In genomic region chr6:169291148-169291547, GRCh38 we compare ENCODE assay signal across 21 cellular contexts. TPM values are rescaled to one million over a fixed set of nuclear protein-coding genes. Genes with fewer than 3 reads are reported as not detected.
DNase-seq lines count a peak whose midpoint lies in the region; ATAC-seq, FAIRE-seq and TF ChIP-seq lines count a peak whose summit lies in the region.
"Had no signal": no experiment of that assay in that cellular context is flagged by ENCODE, and none has a peak within 500 bp of the region (broad histone marks: within the 10 kb centered on the region; RNA-seq: fewer than 3 reads in every experiment).

No MANE protein-coding gene starts in this region.

- no peak for TF ChIP-seq POLR2A in A549 (IDR thresholded peaks at IDR 0.05; ENCODE audit: low read length)
- no peak for TF ChIP-seq POLR2A in K562 (conservative IDR thresholded peaks at IDR 0.05)

- no peak for TF ChIP-seq EP300 in A549 (IDR thresholded peaks at IDR 0.05)
- TF ChIP-seq EP300 in K562 (IDR thresholded peaks at IDR 0.05; ENCODE audit: low read length): no peak

- intact Hi-C loops in CD14-positive monocyte (cut with micrococcal nuclease): loop anchor here in 1 of 2 donors (5.0 kb wide), 1 partner anchor 79 kb away; no protein-coding TSS in a partner anchor
- intact Hi-C loops in K562 (cut with micrococcal nuclease): no loop called here

- POLR2A ChIA-PET in A549 (lab: Yijun Ruan, JAX): interaction anchor here (0.7 kb wide), 1 partner anchor 77 kb away, joined by 3 read pairs; no protein-coding TSS in a partner anchor
- POLR2A ChIA-PET in K562 (lab: Yijun Ruan, JAX): no interaction called here

- H3K4me3 ChIP-seq in A549: no peak overlapping the region
- H3K4me3 ChIP-seq in K562: no peak overlapping the region
- H3K4me3 ChIP-seq: Peyer's patch had no signal

- BruUV-seq in K562 (replicated peaks; lab: Mats Ljungman, UMichigan): no TSS peak

- no peak for FAIRE-seq in A549 (lab: Jason Lieb, UNC)
- no peak for FAIRE-seq in K562 (lab: Jason Lieb, UNC)
- FAIRE-seq: HTR-8/SVneo had no signal

- H3K79me2 ChIP-seq in K562 (ENCODE audit: control insufficient read depth, insufficient read depth, low read length): no peaks in the 10 kb centered on the region

- H3K9me3 ChIP-seq in A549: peaks cover 11% of the 10 kb centered on the region; the same call in 2 of the 3 replicates
- H3K9me3 ChIP-seq in K562 (replicated peaks; ENCODE audit: control insufficient read depth, insufficient read depth, low read depth, low read length): no peaks in the 10 kb centered on the region
- H3K9me3 ChIP-seq: Peyer's patch had no signal

- H3K9me1 ChIP-seq in K562 (ENCODE audit: control insufficient read depth, insufficient read depth, low read length): no peaks in the 10 kb centered on the region

- no peak for TF ChIP-seq CTCF in A549 (IDR thresholded peaks at IDR 0.05)
- TF ChIP-seq CTCF in CD14-positive monocyte (IDR thresholded peaks at IDR 0.05): no peak
- no peak for TF ChIP-seq CTCF in K562 (IDR thresholded peaks at IDR 0.05 in 2 of 3, conservative IDR thresholded peaks at IDR 0.05 in 1 of 3; ENCODE audit: insufficient read depth in 2 of 3, low read depth in 1 of 3, low read length in 3 of 3)
- TF ChIP-seq CTCF in nephron progenitor cell (IDR thresholded peaks at IDR 0.05): no peak

- DNase-seq in A549 (ENCODE audit: low read depth in 1 of 2, low spot score in 1 of 2) (no peak), CD14-positive monocyte (ENCODE audit: low spot score) (no peak), K562 (ENCODE audit: extremely low read depth in 1 of 4, low spot score in 3 of 4) (no peak), nephron progenitor cell (no peak), hepatic stellate cell (ENCODE audit: low spot score) (no peak), NCI-H69 (lab: John Stamatoyannopoulos, UW) (no peak)
- no peak for DNase-seq in activated naive CD8-positive, alpha-beta T cell treated with anti-CD3 and anti-CD28 coated beads for 36 hours
- DNase-seq in stimulated activated effector memory CD8-positive, alpha-beta T cell treated with anti-CD3 and anti-CD28 coated beads, Interleukin-12 subunit alpha, Interleukin-12 subunit beta, amount 100 ng/mL, for 72 hours (ENCODE audit: low spot score in 2 of 2): no peak
- DNase-seq: CD4-positive, CD25-positive, alpha-beta regulatory T cell; COR-L47; DMS153; GDM1; H7; NCI-H1092 treated with DMSO at 0.1 percent for 48 hours; NCI-H2081 treated with DMSO at 0.1 percent for 48 hours; NCI-H748 treated with DMSO at 0.1 percent for 48 hours; NK-92 treated with Interleukin-12 subunit alpha and Interleukin-12 subunit beta, amount 100 ng/mL, for 24 hours; Peyer's patch; SIG-M5 had no signal

- CTCF ChIA-PET in A549 (lab: Yijun Ruan, JAX): interaction anchor here (2.2 kb wide), 1 partner anchor 10 kb away, joined by 5 read pairs; no protein-coding TSS in a partner anchor
- CTCF ChIA-PET in K562 (lab: Yijun Ruan, JAX; ENCODE audit: low intra/inter-chr PET ratio): no interaction called here

- H3K36me3 ChIP-seq in K562 (ENCODE audit: control insufficient read depth, insufficient read depth, low read length): no peaks in the 10 kb centered on the region
- H3K36me3 ChIP-seq: Peyer's patch had no signal

- peak overlapping the region; percentile 13 to 98 (median 89) for H3K27ac Mint-ChIP-seq in CD14-positive monocyte
- peak overlapping the region; percentile 16 for H3K27ac Mint-ChIP-seq in nephron progenitor cell
- H3K27ac Mint-ChIP-seq in activated naive CD8-positive, alpha-beta T cell treated with anti-CD3 and anti-CD28 coated beads for 36 hours: no peak overlapping the region
- no peak overlapping the region for H3K27ac Mint-ChIP-seq in stimulated activated effector memory CD8-positive, alpha-beta T cell treated with anti-CD3 and anti-CD28 coated beads, Interleukin-12 subunit alpha, Interleukin-12 subunit beta, amount 100 ng/mL, for 72 hours

- WGBS in A549 (ENCODE audit: missing lambda C conversion rate): 83% methylated on average over 9 of the region's 9 CpGs
- WGBS in K562 (ENCODE audit: insufficient coverage, low coverage, missing lambda C conversion rate): under 1% methylated on average over 9 of the region's 9 CpGs

- no peak for TF ChIP-seq RAD21 in A549 (conservative IDR thresholded peaks at IDR 0.05 in 1 of 2, IDR thresholded peaks at IDR 0.05 in 1 of 2)
- no peak for TF ChIP-seq RAD21 in K562 (CRISPR knock-in tag; conservative IDR thresholded peaks at IDR 0.05 in 1 of 2, IDR thresholded peaks at IDR 0.05 in 1 of 2)

- H3K9me3 Mint-ChIP-seq in CD14-positive monocyte (peaks cover 0 to 7% (median 0%) of the 10 kb centered on the region in 7 donors), nephron progenitor cell (peaks cover 4% of the 10 kb centered on the region)
- no peaks in the 10 kb centered on the region for H3K9me3 Mint-ChIP-seq in activated naive CD8-positive, alpha-beta T cell treated with anti-CD3 and anti-CD28 coated beads for 36 hours
- H3K9me3 Mint-ChIP-seq in stimulated activated effector memory CD8-positive, alpha-beta T cell treated with anti-CD3 and anti-CD28 coated beads, Interleukin-12 subunit alpha, Interleukin-12 subunit beta, amount 100 ng/mL, for 72 hours: no peaks in the 10 kb centered on the region

- H3K4me1 Mint-ChIP-seq in CD14-positive monocyte (peaks cover 62% of the 10 kb centered on the region), nephron progenitor cell (peaks cover 30% of the 10 kb centered on the region)
- no peaks in the 10 kb centered on the region for H3K4me1 Mint-ChIP-seq in activated naive CD8-positive, alpha-beta T cell treated with anti-CD3 and anti-CD28 coated beads for 36 hours
- H3K4me1 Mint-ChIP-seq in stimulated activated effector memory CD8-positive, alpha-beta T cell treated with anti-CD3 and anti-CD28 coated beads, Interleukin-12 subunit alpha, Interleukin-12 subunit beta, amount 100 ng/mL, for 72 hours: no peaks in the 10 kb centered on the region
- H3K4me1 Mint-ChIP-seq: CD4-positive, CD25-positive, alpha-beta regulatory T cell had no signal

- H3K4me3 Mint-ChIP-seq in CD14-positive monocyte: no peak overlapping the region
- H3K4me3 Mint-ChIP-seq in nephron progenitor cell: no peak overlapping the region
- no peak overlapping the region for H3K4me3 Mint-ChIP-seq in activated naive CD8-positive, alpha-beta T cell treated with anti-CD3 and anti-CD28 coated beads for 36 hours
- no peak overlapping the region for H3K4me3 Mint-ChIP-seq in stimulated activated effector memory CD8-positive, alpha-beta T cell treated with anti-CD3 and anti-CD28 coated beads, Interleukin-12 subunit alpha, Interleukin-12 subunit beta, amount 100 ng/mL, for 72 hours
- H3K4me3 Mint-ChIP-seq: CD4-positive, CD25-positive, alpha-beta regulatory T cell had no signal

- H3K27me3 ChIP-seq in K562 (ENCODE audit: control insufficient read depth in 2 of 2, insufficient read depth in 2 of 2, low read length in 2 of 2): peaks cover 16 to 46% of the 10 kb centered on the region in 2 experiments; a peak in 4 of 5 replicates
- H3K27me3 ChIP-seq: Peyer's patch had no signal

- no peak overlapping the region for H3K9ac ChIP-seq in K562 (ENCODE audit: insufficient read depth in 1 of 2, low read depth in 2 of 2, low read length in 2 of 2)

- peaks cover 0 to 3% (median 0%) of the 10 kb centered on the region in 3 donors for H3K27me3 Mint-ChIP-seq in CD14-positive monocyte (ENCODE audit: low read depth in 3 of 3)
- peaks cover 7% of the 10 kb centered on the region for H3K27me3 Mint-ChIP-seq in nephron progenitor cell (ENCODE audit: low read depth, poor library complexity)
- H3K27me3 Mint-ChIP-seq in activated naive CD8-positive, alpha-beta T cell treated with anti-CD3 and anti-CD28 coated beads for 36 hours: no peaks in the 10 kb centered on the region

- H4K20me1 ChIP-seq in K562 (replicated peaks; ENCODE audit: control insufficient read depth, insufficient read depth, low read length): no peaks in the 10 kb centered on the region

- H3K36me3 Mint-ChIP-seq in CD14-positive monocyte (peaks cover 0 to 2% of the 10 kb centered on the region in 2 donors), nephron progenitor cell (ENCODE audit: low read depth) (no peaks in the 10 kb centered on the region)
- H3K36me3 Mint-ChIP-seq in activated naive CD8-positive, alpha-beta T cell treated with anti-CD3 and anti-CD28 coated beads for 36 hours: no peaks in the 10 kb centered on the region
- no peaks in the 10 kb centered on the region for H3K36me3 Mint-ChIP-seq in stimulated activated effector memory CD8-positive, alpha-beta T cell treated with anti-CD3 and anti-CD28 coated beads, Interleukin-12 subunit alpha, Interleukin-12 subunit beta, amount 100 ng/mL, for 72 hours
- H3K36me3 Mint-ChIP-seq: CD4-positive, CD25-positive, alpha-beta regulatory T cell had no signal

- no peak overlapping the region for H2AFZ ChIP-seq in K562 (ENCODE audit: low read depth, low read length)

- H3K4me2 ChIP-seq in A549 (peak overlapping the region; percentile 73), K562 (ENCODE audit: insufficient read depth, low read length) (no peak overlapping the region)

- H3K27ac ChIP-seq in A549: peak overlapping the region; percentile 98
- H3K27ac ChIP-seq in K562 (ENCODE audit: extremely low read depth, low read depth, low read length): no peak overlapping the region

- peaks cover 26% of the 10 kb centered on the region for H3K4me1 ChIP-seq in A549
- no peaks in the 10 kb centered on the region for H3K4me1 ChIP-seq in K562 (replicated peaks in 1 of 2; ENCODE audit: control insufficient read depth in 2 of 2, insufficient read depth in 2 of 2, low read length in 2 of 2)
- H3K4me1 ChIP-seq: Peyer's patch had no signal

- in situ Hi-C loops in K562 (cut with MboI): no loop called here

- ATAC-seq in A549: no peak
- ATAC-seq in K562: no peak
- no peak for ATAC-seq in stimulated activated effector memory CD8-positive, alpha-beta T cell treated with anti-CD3 and anti-CD28 coated beads, Interleukin-12 subunit alpha, Interleukin-12 subunit beta, amount 100 ng/mL, for 72 hours

RNA-seq across cellular contexts. Expression of gene THBS2, which starts 37.5 kb away (rescaled TPM):
- polyA plus RNA-seq in A549 (2011; rRNA removed) (0.03 and 0.06 TPM in 2 replicates), A549 (2017; fragmentation: RNase III; extraction: RNeasy Plus Mini Kit Qiagen cat#74134 plus additional on column Dnase treatment) (0.01 TPM in 1 of 3 replicates, not detected in the others), CD14-positive monocyte (under 1 TPM in 1 of 2 donors, not detected in 1; 0.03 TPM), K562 (2011; rRNA removed) (not detected in 2 replicates), K562 (2014; fragmentation: Illumina TruSeq; extraction: Trizol) (not detected in 2 replicates), K562 (2014; fragmentation: Nextera tagmentation; extraction: Ambion mirVana) (under 1 TPM; 0.03 TPM), K562 (2014; rRNA removed) (not detected in 2 replicates)
- polyA plus RNA-seq in A549 (2012; cell fraction: cytosol; rRNA removed): not detected in 2 replicates
- not detected in 2 replicates for polyA plus RNA-seq in A549 (2012; cell fraction: nucleus; rRNA removed)
- 0.10 TPM in 1 of 2 replicates, not detected in the other for polyA minus RNA-seq in A549 (2011; rRNA and poly(A)+ RNA removed)
- not detected in 2 replicates for total RNA-seq in K562 (2011; cell fraction: chromatin; rRNA removed; ENCODE audit: low replicate concordance)
- total RNA-seq in K562 (2011; cell fraction: nucleolus; rRNA removed): not detected in 2 replicates
- total RNA-seq in K562 (2011; cell fraction: nucleoplasm; rRNA removed): not detected in 2 replicates
- total RNA-seq in K562 (2014; rRNA removed) (not detected in 2 replicates), K562 (2014; rRNA removed; fragmentation: Illumina TruSeq; extraction: Trizol) (not detected in 2 replicates), K562 (2015; rRNA removed; fragmentation: Illumina TruSeq; extraction: Trizol) (not detected in 2 replicates), K562 (2021) (0.11 and 0.27 TPM in 2 replicates)
- polyA plus RNA-seq in K562 (2011; cell fraction: cytosol; rRNA removed): not detected in 2 replicates
- not detected in 2 replicates for polyA plus RNA-seq in K562 (2011; cell fraction: nucleus; rRNA removed)
- polyA plus RNA-seq in K562 (2012): 0.09 and 0.19 TPM in 2 replicates
- polyA minus RNA-seq in K562 (2011; rRNA and poly(A)+ RNA removed): not detected in 2 replicates
- polyA minus RNA-seq in K562 (2011; cell fraction: cytosol; rRNA and poly(A)+ RNA removed): not detected in 2 replicates
- polyA minus RNA-seq in K562 (2011; cell fraction: nucleus; rRNA and poly(A)+ RNA removed): not detected in 2 replicates
- total RNA-seq in activated naive CD8-positive, alpha-beta T cell treated with anti-CD3 and anti-CD28 coated beads for 36 hours: not detected
- total RNA-seq: CD4-positive, CD25-positive, alpha-beta regulatory T cell; NCI-H460 had no signal

Comparison
In these comparisons a context has a peak if more than half of its experiments do, and no peak if none do; other contexts are left out.
1. H3K27ac Mint-ChIP-seq: peak in CD14-positive monocyte (7 of 7) and nephron progenitor cell (single experiment); none in activated naive CD8-positive, alpha-beta T cell treated with anti-CD3 and anti-CD28 coated beads for 36 hours (single experiment) and stimulated activated effector memory CD8-positive, alpha-beta T cell treated with anti-CD3 and anti-CD28 coated beads, Interleukin-12 subunit alpha, Interleukin-12 subunit beta, amount 100 ng/mL, for 72 hours (single experiment).
2. Of the 35 proteins assayed by ChIP-seq in both K562 and A549: peak only in K562: JUNB; only in A549: none; in both: none; in neither: 34.